Comparison of ENCODE assay signal across 18 cellular contexts in genomic region chr2:40096360-40096759, GRCh38.
A peak's percentile ranks its signal among the peaks of the same experiment; 100 is the strongest.
DNase-seq lines count a peak whose midpoint lies in the region; ATAC-seq, FAIRE-seq and TF ChIP-seq lines count a peak whose summit lies in the region.
"Had no signal": no experiment of that assay in that cellular context is flagged by ENCODE, and none has a peak within 500 bp of the region (broad histone marks: within the 10 kb centered on the region; RNA-seq: fewer than 3 reads in every experiment).

No MANE protein-coding gene starts in this region.

- no peak for FAIRE-seq in small intestine (lab: Jason Lieb, UNC)

- H3K36me3 ChIP-seq in osteoblast (ENCODE audit: insufficient read depth, low read length) (no peaks in the 10 kb centered on the region), small intestine (ENCODE audit: control insufficient read depth in 2 of 2, insufficient read depth in 2 of 2, low read length in 2 of 2) (no peaks in the 10 kb centered on the region), upper lobe of right lung (no peaks in the 10 kb centered on the region)
- H3K36me3 ChIP-seq: adrenal gland, gastroesophageal sphincter, tibial nerve had no signal

- TF ChIP-seq CTCF in choroid plexus epithelial cell (conservative IDR thresholded peaks at IDR 0.05; ENCODE audit: low read depth, low read length), result no peak
- TF ChIP-seq CTCF in osteoblast (IDR thresholded peaks at IDR 0.05; ENCODE audit: extremely low read depth, low read depth, low read length), result no peak
- no peak for TF ChIP-seq CTCF in upper lobe of right lung (IDR thresholded peaks at IDR 0.05)

- H3K9me3 ChIP-seq in osteoblast (ENCODE audit: low read depth, low read length), result no peaks in the 10 kb centered on the region
- no peaks in the 10 kb centered on the region for H3K9me3 ChIP-seq in small intestine (ENCODE audit: control insufficient read depth, low read depth)
- H3K9me3 ChIP-seq in upper lobe of right lung, result no peaks in the 10 kb centered on the region
- H3K9me3 ChIP-seq: adrenal gland, gastroesophageal sphincter, tibial nerve had no signal

- H3K27ac ChIP-seq in osteoblast (ENCODE audit: low read depth, low read length) (peak overlapping the region; percentile 96), small intestine (ENCODE audit: low read depth in 1 of 2, low read length in 1 of 2) (no peak overlapping the region), upper lobe of right lung (no peak overlapping the region)
- H3K27ac ChIP-seq: adrenal gland, gastroesophageal sphincter, HL-60, SK-N-MC, tibial nerve had no signal

- no peaks in the 10 kb centered on the region for H4K20me1 ChIP-seq in osteoblast (ENCODE audit: insufficient read depth, low read length)

- H3K79me2 ChIP-seq in osteoblast (ENCODE audit: insufficient read depth, low read length), result no peaks in the 10 kb centered on the region

- DNase-seq in DMS79 treated with DMSO at 0.1 percent for 48 hours (lab: John Stamatoyannopoulos, UW), result peak; percentile 17
- no peak for DNase-seq in DMS79 (lab: John Stamatoyannopoulos, UW)
- DNase-seq in NCI-H146 (lab: John Stamatoyannopoulos, UW), result peak; percentile 80
- peak; percentile 42 for DNase-seq in choroid plexus epithelial cell (ENCODE audit: low read depth)
- no peak for DNase-seq in osteoblast (ENCODE audit: insufficient read length, low spot score, missing footprints)
- no peak for DNase-seq in small intestine
- DNase-seq in upper lobe of right lung, result no peak
- DNase-seq in GOT3 (lab: John Stamatoyannopoulos, UW), result no peak
- DNase-seq: 8988T, adrenal gland, COR-L47, NCI-H524 treated with DMSO at 0.1 percent for 48 hours had no signal

- no peak overlapping the region for H3K4me2 ChIP-seq in osteoblast (ENCODE audit: insufficient read depth, low read length)

- H3K4me1 ChIP-seq in osteoblast (ENCODE audit: insufficient read depth, low read length) (peaks cover 56% of the 10 kb centered on the region), small intestine (ENCODE audit: control insufficient read depth in 2 of 2, insufficient read depth in 1 of 2, low read depth in 1 of 2, low read length in 1 of 2) (no peaks in the 10 kb centered on the region), upper lobe of right lung (no peaks in the 10 kb centered on the region)
- H3K4me1 ChIP-seq: adrenal gland, tibial nerve had no signal

- H3K27me3 ChIP-seq in osteoblast (ENCODE audit: insufficient read depth, low read length) (no peaks in the 10 kb centered on the region), small intestine (ENCODE audit: control insufficient read depth in 2 of 2, insufficient read depth in 2 of 2, low read length in 2 of 2) (no peaks in the 10 kb centered on the region), upper lobe of right lung (no peaks in the 10 kb centered on the region)
- H3K27me3 ChIP-seq: adrenal gland, gastroesophageal sphincter, tibial nerve had no signal

- H3K4me3 ChIP-seq in choroid plexus epithelial cell (ENCODE audit: low read depth, low read length) (no peak overlapping the region), osteoblast (ENCODE audit: insufficient read depth, low read length) (no peak overlapping the region), small intestine (ENCODE audit: low read depth in 1 of 2, low read length in 2 of 2) (no peak overlapping the region), upper lobe of right lung (no peak overlapping the region)
- H3K4me3 ChIP-seq: adrenal gland, gastroesophageal sphincter, SK-N-MC, tibial nerve had no signal

- intact Hi-C loops in upper lobe of right lung (cut with DNase I), result no loop called here

- H2AFZ ChIP-seq in osteoblast (ENCODE audit: low read length), result no peak overlapping the region

- no peak for ATAC-seq in upper lobe of right lung
- ATAC-seq: activated CD4-positive, CD25-positive, alpha-beta regulatory T cell treated with anti-CD3 and anti-CD28 coated beads, Interleukin-2, amount 50 U/mL, for 24 hours; gastroesophageal sphincter; natural killer cell treated with Interleukin-12 subunit alpha and Interleukin-12 subunit beta and Interleukin-15 and Interleukin-18, amount 100 ng/mL, for 72 hours had no signal

Comparison
In these comparisons a context has a peak if more than half of its experiments do, and no peak if none do; other contexts are left out.
1. DNase-seq: peak in DMS79 treated with DMSO at 0.1 percent for 48 hours (single experiment), NCI-H146 (single experiment) and choroid plexus epithelial cell (single experiment); none in DMS79 (single experiment), osteoblast (single experiment), small intestine (single experiment), upper lobe of right lung (single experiment) and GOT3 (single experiment).